In the genomic region with DNA sequence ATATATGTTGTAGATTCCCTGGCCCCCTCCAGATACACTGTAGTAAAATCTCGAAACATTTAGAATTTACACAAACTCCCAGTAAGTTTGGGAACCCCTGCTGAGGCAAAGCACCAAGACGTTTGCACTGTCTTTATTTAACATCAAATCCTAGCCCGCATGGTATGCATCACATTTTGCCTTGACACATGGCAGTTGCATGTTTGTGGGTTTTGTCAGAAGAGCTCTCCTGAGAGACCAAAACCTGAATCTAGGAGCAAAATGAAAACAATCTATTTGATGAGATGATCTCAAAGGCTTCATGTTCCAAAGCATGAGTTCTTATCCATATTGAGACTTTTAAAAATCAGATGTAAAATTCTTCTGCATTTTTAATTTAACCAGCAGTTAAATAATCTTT, we compare ENCODE assay signal across 1 cellular context.
TF ChIP-seq lines count a peak whose summit lies in the region.

No MANE protein-coding gene starts in this region.

TF ChIP-seq in GM23338, 12 proteins besides CTCF, POLR2A, EP300 and RAD21 (continued from another document):
- TF ChIP-seq, protein P1, sequence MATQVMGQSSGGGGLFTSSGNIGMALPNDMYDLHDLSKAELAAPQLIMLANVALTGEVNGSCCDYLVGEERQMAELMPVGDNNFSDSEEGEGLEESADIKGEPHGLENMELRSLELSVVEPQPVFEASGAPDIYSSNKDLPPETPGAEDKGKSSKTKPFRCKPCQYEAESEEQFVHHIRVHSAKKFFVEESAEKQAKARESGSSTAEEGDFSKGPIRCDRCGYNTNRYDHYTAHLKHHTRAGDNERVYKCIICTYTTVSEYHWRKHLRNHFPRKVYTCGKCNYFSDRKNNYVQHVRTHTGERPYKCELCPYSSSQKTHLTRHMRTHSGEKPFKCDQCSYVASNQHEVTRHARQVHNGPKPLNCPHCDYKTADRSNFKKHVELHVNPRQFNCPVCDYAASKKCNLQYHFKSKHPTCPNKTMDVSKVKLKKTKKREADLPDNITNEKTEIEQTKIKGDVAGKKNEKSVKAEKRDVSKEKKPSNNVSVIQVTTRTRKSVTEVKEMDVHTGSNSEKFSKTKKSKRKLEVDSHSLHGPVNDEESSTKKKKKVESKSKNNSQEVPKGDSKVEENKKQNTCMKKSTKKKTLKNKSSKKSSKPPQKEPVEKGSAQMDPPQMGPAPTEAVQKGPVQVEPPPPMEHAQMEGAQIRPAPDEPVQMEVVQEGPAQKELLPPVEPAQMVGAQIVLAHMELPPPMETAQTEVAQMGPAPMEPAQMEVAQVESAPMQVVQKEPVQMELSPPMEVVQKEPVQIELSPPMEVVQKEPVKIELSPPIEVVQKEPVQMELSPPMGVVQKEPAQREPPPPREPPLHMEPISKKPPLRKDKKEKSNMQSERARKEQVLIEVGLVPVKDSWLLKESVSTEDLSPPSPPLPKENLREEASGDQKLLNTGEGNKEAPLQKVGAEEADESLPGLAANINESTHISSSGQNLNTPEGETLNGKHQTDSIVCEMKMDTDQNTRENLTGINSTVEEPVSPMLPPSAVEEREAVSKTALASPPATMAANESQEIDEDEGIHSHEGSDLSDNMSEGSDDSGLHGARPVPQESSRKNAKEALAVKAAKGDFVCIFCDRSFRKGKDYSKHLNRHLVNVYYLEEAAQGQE (IDR thresholded peaks at IDR 0.05; ENCODE audit: unreplicated experiment): no peak
- TF ChIP-seq EZH2 (IDR thresholded peaks at IDR 0.05; ENCODE audit: low read depth, unreplicated experiment): no peak
- TF ChIP-seq POLR2AphosphoS5 (IDR thresholded peaks at IDR 0.05; ENCODE audit: low read depth): no peak
- TF ChIP-seq NANOG (IDR thresholded peaks at IDR 0.05; ENCODE audit: borderline replicate concordance): no peak
- TF ChIP-seq CREB1 (CRISPR knock-in tag; IDR thresholded peaks at IDR 0.05; ENCODE audit: low read depth): no peak
- TF ChIP-seq ZNF114 (CRISPR knock-in tag; IDR thresholded peaks at IDR 0.05): no peak
- no peak for TF ChIP-seq EZH2phosphoT487 (IDR thresholded peaks at IDR 0.05; ENCODE audit: unreplicated experiment)
- TF ChIP-seq, protein P2, sequence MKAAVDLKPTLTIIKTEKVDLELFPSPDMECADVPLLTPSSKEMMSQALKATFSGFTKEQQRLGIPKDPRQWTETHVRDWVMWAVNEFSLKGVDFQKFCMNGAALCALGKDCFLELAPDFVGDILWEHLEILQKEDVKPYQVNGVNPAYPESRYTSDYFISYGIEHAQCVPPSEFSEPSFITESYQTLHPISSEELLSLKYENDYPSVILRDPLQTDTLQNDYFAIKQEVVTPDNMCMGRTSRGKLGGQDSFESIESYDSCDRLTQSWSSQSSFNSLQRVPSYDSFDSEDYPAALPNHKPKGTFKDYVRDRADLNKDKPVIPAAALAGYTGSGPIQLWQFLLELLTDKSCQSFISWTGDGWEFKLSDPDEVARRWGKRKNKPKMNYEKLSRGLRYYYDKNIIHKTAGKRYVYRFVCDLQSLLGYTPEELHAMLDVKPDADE (IDR thresholded peaks at IDR 0.05): no peak
- TF ChIP-seq JUNB (IDR thresholded peaks at IDR 0.05; ENCODE audit: unreplicated experiment): no peak
